In the genomic region with DNA sequence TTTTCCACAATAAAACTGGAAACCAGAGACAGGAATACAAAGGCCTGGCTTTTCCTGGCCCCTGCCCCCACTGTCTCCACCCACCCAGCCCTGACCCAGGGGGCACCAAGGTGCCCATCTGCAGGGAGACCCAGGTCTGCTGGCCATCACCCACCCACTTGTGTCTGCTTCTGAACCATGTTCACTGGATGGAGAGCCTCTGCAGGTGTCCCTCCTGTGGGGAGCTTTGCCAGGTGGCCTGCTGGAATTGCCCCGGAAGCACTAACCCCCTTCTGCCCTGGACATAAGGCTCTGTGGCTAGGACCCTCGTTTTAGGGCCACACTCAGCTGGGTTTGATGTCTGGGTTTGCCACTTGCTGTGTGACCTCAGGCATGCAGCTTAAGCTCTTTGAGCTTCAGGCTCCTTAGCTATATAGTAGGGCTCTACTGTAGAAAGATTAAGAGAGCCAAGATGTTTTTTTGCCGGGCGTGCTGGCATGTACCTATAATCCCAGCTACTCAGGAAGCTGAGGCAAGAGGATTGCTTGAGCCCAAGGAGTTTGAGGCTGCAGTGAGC, we compare ENCODE assay signal across 1 cellular context.
TF ChIP-seq lines count a peak whose summit lies in the region.

No MANE protein-coding gene starts in this region.

TF ChIP-seq in K562, 482 proteins besides CTCF, POLR2A, EP300 and RAD21 (continued from another document):
- TF ChIP-seq, protein P1, sequence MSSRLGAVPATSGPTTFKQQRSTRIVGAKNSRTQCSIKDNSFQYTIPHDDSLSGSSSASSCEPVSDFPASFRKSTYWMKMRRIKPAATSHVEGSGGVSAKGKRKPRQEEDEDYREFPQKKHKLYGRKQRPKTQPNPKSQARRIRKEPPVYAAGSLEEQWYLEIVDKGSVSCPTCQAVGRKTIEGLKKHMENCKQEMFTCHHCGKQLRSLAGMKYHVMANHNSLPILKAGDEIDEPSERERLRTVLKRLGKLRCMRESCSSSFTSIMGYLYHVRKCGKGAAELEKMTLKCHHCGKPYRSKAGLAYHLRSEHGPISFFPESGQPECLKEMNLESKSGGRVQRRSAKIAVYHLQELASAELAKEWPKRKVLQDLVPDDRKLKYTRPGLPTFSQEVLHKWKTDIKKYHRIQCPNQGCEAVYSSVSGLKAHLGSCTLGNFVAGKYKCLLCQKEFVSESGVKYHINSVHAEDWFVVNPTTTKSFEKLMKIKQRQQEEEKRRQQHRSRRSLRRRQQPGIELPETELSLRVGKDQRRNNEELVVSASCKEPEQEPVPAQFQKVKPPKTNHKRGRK (tag; IDR thresholded peaks at IDR 0.05), result no peak
- no peak for TF ChIP-seq RBM15 (IDR thresholded peaks at IDR 0.05; ENCODE audit: insufficient read depth, low read length)
- peak; percentile 30 for TF ChIP-seq KDM5B (IDR thresholded peaks at IDR 0.05; ENCODE audit: insufficient replicate concordance, low read depth, low read length)
- 0 out of 2 replicates have a peak, but pooled peaks have one; percentile 24 for TF ChIP-seq TCF7L2 (IDR thresholded peaks at IDR 0.05; ENCODE audit: low read depth, low read length)
- 0 out of 2 replicates have a peak, but pooled peaks have one; percentile 70 for TF ChIP-seq IRF2 (CRISPR knock-in tag; IDR thresholded peaks at IDR 0.05)
- 0 out of 4 replicates have a peak, but pooled peaks of 1 of the 2 experiments have one; percentile 5 for TF ChIP-seq SRF (CRISPR knock-in tag; IDR thresholded peaks at IDR 0.05)
